ENCODE assay signal across 37 cellular contexts in the genomic region with DNA sequence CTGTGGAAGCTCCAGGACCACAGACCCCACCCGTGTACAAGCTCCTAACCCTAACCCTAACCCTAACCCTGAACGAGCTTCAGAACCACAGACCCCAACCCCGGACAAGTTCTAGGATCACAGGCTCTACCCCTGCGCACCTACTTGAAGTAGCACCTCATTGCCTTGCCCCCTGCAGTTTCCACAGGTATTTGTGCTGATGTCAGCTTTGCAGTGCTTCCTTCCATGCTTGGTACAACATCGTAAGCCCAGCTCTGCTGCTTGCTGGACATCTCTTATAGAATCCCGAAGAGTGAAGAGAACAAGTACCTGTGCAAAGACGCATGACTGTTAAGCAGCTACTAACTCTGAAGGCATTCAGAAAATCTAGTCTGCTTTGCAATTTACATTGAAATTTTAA. TPM values are rescaled to one million over a fixed set of nuclear protein-coding genes. Genes with fewer than 3 reads are reported as not detected.
"Had no signal": no experiment of that assay in that cellular context is flagged by ENCODE, and none has a peak within 500 bp of the region (broad histone marks: within the 10 kb centered on the region; RNA-seq: fewer than 3 reads in every experiment).

No MANE protein-coding gene starts in this region.

- FAIRE-seq: islet of Langerhans had no signal

- H3K4me1 ChIP-seq: foreskin keratinocyte, gastroesophageal sphincter, heart right ventricle, left lung, parathyroid adenoma, right atrium auricular region, sigmoid colon, testis, tibial artery had no signal

- H3K9me3 ChIP-seq: gastroesophageal sphincter, heart right ventricle, left lung, mucosa of descending colon, neutrophil, right atrium auricular region, sigmoid colon, testis, tibial artery had no signal

- H3K9ac ChIP-seq: parathyroid adenoma had no signal

- DNase-seq: dermis blood vessel endothelial cell; effector memory CD8-positive, alpha-beta T cell; foreskin keratinocyte; glutamatergic neuron; heart right ventricle; hippocampal formation; left cardiac atrium; left lung; mesenchymal stem cell; mucosa of descending colon; naive B cell; sigmoid colon; stimulated activated CD4-positive, alpha-beta T cell treated with anti-CD3 and anti-CD28 coated beads, Interleukin-2, amount 100 ng/mL, for 24 hours; stimulated activated CD4-positive, alpha-beta T cell treated with anti-CD3 and anti-CD28 coated beads, Interleukin-4, amount 100 ng/mL, for 24 hours; stimulated activated naive CD8-positive, alpha-beta T cell treated with anti-CD3 and anti-CD28 coated beads, Interleukin-15, Interleukin-2, amounts not matched to agents 100 U/mL and 50 U/mL, for 24 hours; substantia nigra; testis; tibial artery had no signal

- H3K27ac ChIP-seq: coronary artery, epithelial cell of prostate, foreskin keratinocyte, gastroesophageal sphincter, heart right ventricle, left lung, neutrophil, parathyroid adenoma, right atrium auricular region, sigmoid colon, testis, tibial artery had no signal

- H3K4me3 ChIP-seq: coronary artery, gastroesophageal sphincter, heart right ventricle, left lung, mucosa of descending colon, right atrium auricular region, sigmoid colon, testis, tibial artery had no signal

- H3K27me3 ChIP-seq: right atrium auricular region, testis had no signal

- ATAC-seq: effector memory CD8-positive, alpha-beta T cell; esophagus mucosa; foreskin keratinocyte; gastroesophageal sphincter; heart right ventricle; left cardiac atrium; left lung; mucosa of descending colon; natural killer cell treated with Interleukin-12 subunit alpha and Interleukin-12 subunit beta and Interleukin-15 and Interleukin-18, amount 100 ng/mL, for 72 hours; stimulated activated effector memory CD8-positive, alpha-beta T cell treated with anti-CD3 and anti-CD28 coated beads, Interleukin-12 subunit alpha, Interleukin-12 subunit beta, amount 100 ng/mL, for 72 hours; stimulated activated naive CD8-positive, alpha-beta T cell treated with anti-CD3 and anti-CD28 coated beads, Interleukin-15, Interleukin-2, amounts not matched to agents 100 U/mL and 50 U/mL, for 24 hours had no signal

- H3K36me3 ChIP-seq: gastroesophageal sphincter, heart right ventricle, left lung, neutrophil, right atrium auricular region, sigmoid colon, tibial artery had no signal

- H3K79me2 ChIP-seq: parathyroid adenoma had no signal

- H2AFZ ChIP-seq: parathyroid adenoma had no signal

RNA-seq across cellular contexts. Expression of a gene that starts 34.9 kb away (rescaled TPM):
- total RNA-seq: dermis blood vessel endothelial cell; esophagus mucosa; foreskin keratinocyte; gastroesophageal sphincter; heart right ventricle; kidney epithelial cell; left cardiac atrium; lower leg skin; lung microvascular endothelial cell; mesothelial cell of epicardium; mucosa of descending colon; natural killer cell treated with Interleukin-12 subunit alpha and Interleukin-12 subunit beta and Interleukin-15 and Interleukin-18, amount 100 ng/mL, for 72 hours; neural crest cell; osteoblast; progenitor cell of endocrine pancreas; right atrium auricular region; sigmoid colon; skeletal muscle tissue; urinary bladder had no signal
- polyA plus RNA-seq: foreskin keratinocyte, heart right ventricle, urinary bladder had no signal
